ENCODE assay signal across 1 cellular context in genomic region chr14:95132732-95133131, GRCh38.
TF ChIP-seq lines count a peak whose summit lies in the region.

No MANE protein-coding gene starts in this region.

TF ChIP-seq in IMR-90, 13 proteins besides CTCF, POLR2A, EP300 and RAD21 (continued from another document):
- peak; percentile 39; the same call in 1 of the 2 replicates for TF ChIP-seq FOS (IDR thresholded peaks at IDR 0.05; ENCODE audit: low read depth, low read length)
